18 cellular contexts compared by ENCODE assay signal in genomic region chr13:102704238-102704750, GRCh38. TPM values are rescaled to one million over a fixed set of nuclear protein-coding genes. Genes with fewer than 3 reads are reported as not detected.
DNase-seq lines count a peak whose midpoint lies in the region; FAIRE-seq and TF ChIP-seq lines count a peak whose summit lies in the region.
"Had no signal": no experiment of that assay in that cellular context is flagged by ENCODE, and none has a peak within 500 bp of the region (broad histone marks: within the 10 kb centered on the region; RNA-seq: fewer than 3 reads in every experiment).

No MANE protein-coding gene starts in this region.

- no peak overlapping the region for H3K4me2 ChIP-seq in keratinocyte (ENCODE audit: control insufficient read depth, extremely low read depth, insufficient read depth, low read depth, low read length)
- H3K4me2 ChIP-seq: BLaER1 had no signal

- H3K4me3 ChIP-seq in keratinocyte (ENCODE audit: control insufficient read depth in 2 of 3, extremely low read depth in 1 of 3, insufficient read depth in 2 of 3, low read depth in 1 of 3, low read length in 3 of 3) (no peak overlapping the region), uterus (no peak overlapping the region)
- H3K4me3 ChIP-seq: BLaER1, K562 had no signal

- intact Hi-C loops in uterus (cut with DNase I; ENCODE audit: low total_unique reads), result no loop called here

- H3K9ac ChIP-seq in keratinocyte (ENCODE audit: control insufficient read depth, extremely low read depth, insufficient read depth, low read length), result no peak overlapping the region
- H3K9ac ChIP-seq: BLaER1 had no signal

- no peaks in the 10 kb centered on the region for H4K20me1 ChIP-seq in keratinocyte (ENCODE audit: control insufficient read depth, extremely low read depth, insufficient read depth, low read length)
- H4K20me1 ChIP-seq: BLaER1 had no signal

- H2AFZ ChIP-seq in keratinocyte (ENCODE audit: control insufficient read depth, low read length), result no peak overlapping the region

- H3K27me3 ChIP-seq in keratinocyte (ENCODE audit: control insufficient read depth, extremely low read depth, insufficient read depth, low read length), result no peaks in the 10 kb centered on the region
- H3K27me3 ChIP-seq in uterus, result no peaks in the 10 kb centered on the region
- H3K27me3 ChIP-seq: BLaER1 had no signal

- no peak overlapping the region for H3K4me3 Mint-ChIP-seq in chondrocyte (ENCODE audit: unreplicated experiment)

- H3K9me3 Mint-ChIP-seq in chondrocyte (ENCODE audit: low read depth), result no peaks in the 10 kb centered on the region

- no peak for TF ChIP-seq POLR2A in uterus (IDR thresholded peaks at IDR 0.05)

- peak overlapping the region; percentile 34 for H3K27ac Mint-ChIP-seq in chondrocyte (ENCODE audit: unreplicated experiment)

- H3K27ac ChIP-seq in keratinocyte (ENCODE audit: control insufficient read depth, insufficient read depth, low read length), result no peak overlapping the region
- peak overlapping the region; percentile 58 to 73 for H3K27ac ChIP-seq in uterus
- H3K27ac ChIP-seq: BLaER1, HL-60 had no signal

- no peaks in the 10 kb centered on the region for H3K27me3 Mint-ChIP-seq in chondrocyte (ENCODE audit: low read depth)

- peak; percentile 17 for FAIRE-seq in keratinocyte (lab: Jason Lieb, UNC)
- FAIRE-seq: K562 had no signal

- H3K4me1 Mint-ChIP-seq in chondrocyte (ENCODE audit: low read depth), result peaks cover 73% of the 10 kb centered on the region

- H3K9me1 ChIP-seq in keratinocyte (ENCODE audit: control insufficient read depth, extremely low read depth, insufficient read depth, low read length), result no peaks in the 10 kb centered on the region

- H3K36me3 Mint-ChIP-seq in chondrocyte (ENCODE audit: low read depth), result no peaks in the 10 kb centered on the region

- no peaks in the 10 kb centered on the region for H3K79me2 ChIP-seq in keratinocyte (ENCODE audit: control insufficient read depth, insufficient read depth, low read length)

- H3K4me1 ChIP-seq in keratinocyte (ENCODE audit: control insufficient read depth, extremely low read depth, insufficient read depth, low read length), result peaks cover 33% of the 10 kb centered on the region
- peaks cover 5 to 6% of the 10 kb centered on the region in 2 donors for H3K4me1 ChIP-seq in uterus
- H3K4me1 ChIP-seq: BLaER1 had no signal

- dilution Hi-C loops in keratinocyte (cut with MboI; ENCODE audit: extremely low pct_ligation_motif_present, low sequenced_read_pairs), result no loop called here

- TF ChIP-seq CTCF in chondrocyte (IDR thresholded peaks at IDR 0.05) (no peak), keratinocyte (optimal IDR thresholded peaks at IDR 0.05 in 1 of 3, IDR thresholded peaks at IDR 0.05 in 1 of 3, conservative IDR thresholded peaks at IDR 0.05 in 1 of 3; ENCODE audit: extremely low read depth in 1 of 3, insufficient read depth in 2 of 3, low read length in 3 of 3) (no peak), uterus (IDR thresholded peaks at IDR 0.05) (no peak)

- H3K9me3 ChIP-seq in keratinocyte (ENCODE audit: control insufficient read depth, low read depth, low read length) (no peaks in the 10 kb centered on the region), uterus (no peaks in the 10 kb centered on the region)

- DNase-seq in NOMO-1 treated with DMSO at 0.1 percent for 48 hours (lab: John Stamatoyannopoulos, UW; ENCODE audit: unreplicated experiment) (peak; percentile 18), NOMO-1 treated with dmso at 0.1 percent for 144 hours (lab: John Stamatoyannopoulos, UW; ENCODE audit: unreplicated experiment) (no peak), chondrocyte (ENCODE audit: low spot score) (no peak), keratinocyte (ENCODE audit: low read depth, low spot score) (no peak), uterus (no peak), SW480 (ENCODE audit: low spot score) (no peak), GOT3 (lab: John Stamatoyannopoulos, UW) (no peak)
- DNase-seq in activated CD4-positive, alpha-beta T cell treated with anti-CD3 and anti-CD28 coated beads, Interleukin-2, amount 50 U/mL, for 48 hours, result no peak
- DNase-seq: 8988T, NCI-H187 treated with DMSO at 0.1 percent for 48 hours, NCI-H2171, NCI-H774 had no signal

- H3K36me3 ChIP-seq in keratinocyte (ENCODE audit: control insufficient read depth in 2 of 2, extremely low read depth in 1 of 2, insufficient read depth in 2 of 2, low read length in 2 of 2) (no peaks in the 10 kb centered on the region), uterus (no peaks in the 10 kb centered on the region)
- H3K36me3 ChIP-seq: BLaER1 had no signal

RNA-seq across cellular contexts. Expression of gene METTL21C, which starts 9.4 kb away (rescaled TPM):
- not detected in 3 replicates for total RNA-seq in chondrocyte
- polyA plus RNA-seq in keratinocyte, result not detected in 3 replicates
- polyA plus RNA-seq in keratinocyte (2011; ENCODE audit: low read depth), result not detected
- polyA plus RNA-seq in keratinocyte (2011; cell fraction: cytosol; rRNA removed), result not detected in 2 replicates
- not detected in 2 replicates for polyA plus RNA-seq in keratinocyte (2011; cell fraction: nucleus; rRNA removed)
- not detected in 2 replicates for polyA plus RNA-seq in keratinocyte (2012; ENCODE audit: low replicate concordance)
- polyA minus RNA-seq in keratinocyte, result not detected in 3 replicates
- polyA minus RNA-seq in keratinocyte (2011; cell fraction: cytosol; rRNA and poly(A)+ RNA removed), result not detected
- polyA minus RNA-seq in keratinocyte (2011; cell fraction: nucleus; rRNA and poly(A)+ RNA removed), result not detected in 2 replicates
- under 1 TPM in 1 of 4 donors, not detected in 3; 0.41 TPM for total RNA-seq in uterus
- total RNA-seq: H4, K562, NCI-H460, RPMI7951 had no signal
- polyA plus RNA-seq: K562 had no signal
